In the genomic region with DNA sequence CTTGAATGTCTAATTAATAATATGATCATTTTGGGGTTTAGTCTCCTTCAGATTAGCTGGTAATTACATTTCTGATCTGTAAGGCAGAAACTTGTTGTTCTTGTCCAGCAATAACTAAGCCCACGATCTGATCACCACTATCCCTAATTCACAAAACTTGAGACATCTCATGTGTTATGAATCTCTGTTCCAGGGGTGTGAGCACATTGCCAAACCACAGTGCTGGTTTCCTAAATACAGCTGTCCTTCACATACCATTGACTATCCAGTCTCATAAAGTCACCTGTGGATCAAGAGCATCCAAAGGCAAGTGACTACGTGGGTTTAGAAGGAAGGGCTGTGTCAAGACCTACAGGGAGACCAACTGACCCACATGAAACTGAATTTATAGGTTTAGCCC, we compare ENCODE assay signal across 30 cellular contexts.
"Had no signal": no experiment of that assay in that cellular context is flagged by ENCODE, and none has a peak within 500 bp of the region (broad histone marks: within the 10 kb centered on the region; RNA-seq: fewer than 3 reads in every experiment).

No MANE protein-coding gene starts in this region.

- H3K27ac ChIP-seq: PC-9, RWPE1, VCaP had no signal

- H3K4me3 ChIP-seq: K562, PC-9 had no signal

- DNase-seq: activated B cell treated with CpG ODN at 0.5 μM for 24 hours; activated CD4-positive, alpha-beta memory T cell treated with anti-CD3 and anti-CD28 coated beads for 36 hours; activated CD4-positive, alpha-beta T cell treated with anti-CD3 and anti-CD28 coated beads for 4 hours; activated CD4-positive, alpha-beta T cell treated with anti-CD3 and anti-CD28 coated beads, Interleukin-2, amount 50 U/mL, for 1 hour; activated CD4-positive, CD25-positive, alpha-beta regulatory T cell treated with anti-CD3 and anti-CD28 coated beads, Interleukin-2, amount 50 U/mL, for 72 hours; activated CD8-positive, alpha-beta memory T cell treated with anti-CD3 and anti-CD28 coated beads, Interleukin-2, amount 50 U/mL, for 4 hours; activated naive CD4-positive, alpha-beta T cell treated with anti-CD3 and anti-CD28 coated beads, Interleukin-2, amount 10 ng/mL, durations not matched to agents 7 days and 5 days; activated naive CD8-positive, alpha-beta T cell treated with anti-CD3 and anti-CD28 coated beads, Interleukin-2, amount 50 U/mL, for 24 hours; activated T-cell treated with anti-CD3 and anti-CD28 coated beads for 4 hours; activated T-cell treated with anti-CD3 and anti-CD28 coated beads, Interleukin-2, amount 50 U/mL, for 4 hours; anterior cingulate cortex; central memory CD4-positive, alpha-beta T cell; NCI-H1105; NCI-H1417 treated with DMSO at 0.1 percent for 48 hours; NCI-H187 treated with DMSO at 0.1 percent for 48 hours; NCI-H2081; NCI-H2171 treated with DMSO at 0.1 percent for 48 hours; NCI-H2227 treated with DMSO at 0.1 percent for 48 hours; NCI-H446; NCI-H510A treated with DMSO at 0.1 percent for 48 hours; NCI-H526 treated with DMSO at 0.1 percent for 48 hours; NCI-H82; PC-9; SIG-M5; T-helper 1 cell; T-helper 2 cell; T-helper 9 cell had no signal

- FAIRE-seq: K562 had no signal

- H3K4me2 ChIP-seq: PC-9 had no signal

- H2AFZ ChIP-seq: PC-9 had no signal
